12 cellular contexts compared by ENCODE assay signal in the genomic region with DNA sequence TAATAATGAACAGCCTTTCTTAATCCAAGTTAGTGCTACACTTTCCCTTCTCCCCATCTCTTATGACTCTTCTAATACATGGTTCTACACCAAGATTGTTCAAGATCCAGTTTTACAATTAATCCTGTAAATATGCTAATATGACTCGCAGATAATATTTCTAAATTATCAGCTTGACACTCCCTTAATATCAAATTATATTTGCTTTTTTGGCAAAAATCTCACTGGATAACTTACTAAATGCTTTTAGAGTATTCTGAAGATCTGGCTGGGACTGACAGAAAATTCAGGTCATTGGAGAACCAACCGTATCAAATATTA. TPM values are rescaled to one million over a fixed set of nuclear protein-coding genes. Genes with fewer than 3 reads are reported as not detected.
A peak's percentile ranks its signal among the peaks of the same experiment; 100 is the strongest.
DNase-seq lines count a peak whose midpoint lies in the region; ATAC-seq, FAIRE-seq and TF ChIP-seq lines count a peak whose summit lies in the region.
"Had no signal": no experiment of that assay in that cellular context is flagged by ENCODE, and none has a peak within 500 bp of the region (broad histone marks: within the 10 kb centered on the region; RNA-seq: fewer than 3 reads in every experiment).

No MANE protein-coding gene starts in this region.

- TF ChIP-seq CTCF in D721Med (IDR thresholded peaks at IDR 0.05; ENCODE audit: insufficient read depth, missing control alignments), result no peak
- no peak for TF ChIP-seq CTCF in OCI-LY3 (IDR thresholded peaks at IDR 0.05; ENCODE audit: low read depth, low read length)
- peak; percentile 7 to 51 for TF ChIP-seq CTCF in brain (conservative IDR thresholded peaks at IDR 0.05)
- peak; percentile 2 for TF ChIP-seq CTCF in thoracic aorta (IDR thresholded peaks at IDR 0.05)

- H3K27ac Mint-ChIP-seq in brain, result peak overlapping the region in 1 of 5 experiments; percentile 73

- H3K27me3 ChIP-seq in OCI-LY3 (ENCODE audit: low read depth, low read length) (peaks cover 14% of the 10 kb centered on the region; the same call in 1 of the 2 replicates), thoracic aorta (replicated peaks; ENCODE audit: insufficient read depth) (no peaks in the 10 kb centered on the region)

- H3K4me3 ChIP-seq in OCI-LY3 (ENCODE audit: low read length), result no peak overlapping the region
- H3K4me3 ChIP-seq in thoracic aorta, result no peak overlapping the region
- H3K4me3 ChIP-seq: GM12878, GM23248 had no signal

- no peaks in the 10 kb centered on the region for H3K9me3 ChIP-seq in OCI-LY3 (ENCODE audit: insufficient read depth, low read length)
- H3K9me3 ChIP-seq in thoracic aorta, result no peaks in the 10 kb centered on the region

- no peak for TF ChIP-seq POLR2A in H54 (IDR thresholded peaks at IDR 0.05; ENCODE audit: low read depth, low read length)

- no peaks in the 10 kb centered on the region for H3K79me2 ChIP-seq in OCI-LY3 (ENCODE audit: low read length)

- H3K27ac ChIP-seq in OCI-LY3 (ENCODE audit: low read length) (no peak overlapping the region), thoracic aorta (no peak overlapping the region)
- H3K27ac ChIP-seq: GM23248 had no signal

- no peak for ATAC-seq in thoracic aorta (ENCODE audit: insufficient number of reproducible peaks, low FRiP score, low read depth)

- no peaks in the 10 kb centered on the region for H3K9me3 Mint-ChIP-seq in brain

- no peak overlapping the region for H2AFZ ChIP-seq in OCI-LY3 (ENCODE audit: low read depth, low read length)
- H2AFZ ChIP-seq: GM23248 had no signal

- peaks cover 5% of the 10 kb centered on the region for H3K4me1 Mint-ChIP-seq in brain

- H4K20me1 ChIP-seq in OCI-LY3 (ENCODE audit: insufficient read depth, low read length), result no peaks in the 10 kb centered on the region

- H3K4me1 ChIP-seq in OCI-LY3 (ENCODE audit: low read length) (peaks cover 7% of the 10 kb centered on the region), thoracic aorta (ENCODE audit: control insufficient read depth in 1 of 2, low read depth in 2 of 2) (no peaks in the 10 kb centered on the region)

- peak; percentile 75 for FAIRE-seq in D721Med (lab: Jason Lieb, UNC)
- FAIRE-seq in H54 (lab: Jason Lieb, UNC), result no peak

- H3K36me3 ChIP-seq in OCI-LY3 (replicated peaks; ENCODE audit: low read depth, low read length), result no peaks in the 10 kb centered on the region
- H3K36me3 ChIP-seq in thoracic aorta, result no peaks in the 10 kb centered on the region

- H3K36me3 Mint-ChIP-seq in brain, result no peaks in the 10 kb centered on the region

- H3K27me3 Mint-ChIP-seq in brain, result peaks cover 4% of the 10 kb centered on the region

- H3K4me3 Mint-ChIP-seq in brain, result no peak overlapping the region

- DNase-seq in D721Med (ENCODE audit: insufficient read length, low spot score) (no peak), thoracic aorta (ENCODE audit: low spot score) (no peak), T-helper 1 cell (no peak), H54 (ENCODE audit: insufficient read length, low spot score) (no peak), NOMO-1 treated with dmso at 0.1 percent for 144 hours (lab: John Stamatoyannopoulos, UW; ENCODE audit: unreplicated experiment) (no peak)

- peak overlapping the region; percentile 59; the same call in 1 of the 2 replicates for H3K4me2 ChIP-seq in OCI-LY3 (ENCODE audit: low read length)

- no peak overlapping the region for H3K9ac ChIP-seq in OCI-LY3 (ENCODE audit: low read length)
- H3K9ac ChIP-seq: GM23248 had no signal

RNA-seq across cellular contexts. Expression of a gene that starts 24.4 kb away (rescaled TPM):
- polyA plus RNA-seq in brain (ENCODE audit: insufficient read depth, low read depth, low replicate concordance), result not detected
- not detected for total RNA-seq in thoracic aorta
- total RNA-seq: GM12878, GM23248, M059J had no signal
- polyA plus RNA-seq: AG04450, BJ, GM23248 had no signal

Comparison
In these comparisons a context has a peak if more than half of its experiments do, and no peak if none do; other contexts are left out.
1. CTCF ChIP-seq: peak in brain (2 of 2) and thoracic aorta (single experiment); none in D721Med (single experiment) and OCI-LY3 (single experiment).